Comparison of ENCODE assay signal across 2 cellular contexts in the genomic region with DNA sequence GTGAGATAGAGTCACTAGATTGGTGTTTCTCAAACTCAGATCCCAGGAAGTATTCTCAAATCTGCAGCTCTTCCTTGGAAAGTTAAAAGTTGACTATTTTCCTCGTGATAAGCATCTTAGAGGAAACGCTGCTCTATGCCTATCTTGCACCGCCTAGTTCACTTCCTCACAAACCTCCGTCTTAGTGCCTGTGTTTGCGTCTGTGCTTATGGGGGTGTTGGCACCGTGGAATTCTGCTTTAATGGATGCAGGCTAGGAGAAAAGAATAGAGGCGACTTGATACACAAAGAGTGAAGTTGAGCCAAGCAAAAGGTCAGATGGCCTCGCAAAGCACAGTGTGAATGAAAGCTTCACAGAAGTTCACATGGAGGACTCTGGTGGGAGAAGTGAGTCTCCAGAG.
TF ChIP-seq lines count a peak whose summit lies in the region.

No MANE protein-coding gene starts in this region.

TF ChIP-seq in liver, 16 proteins besides CTCF, POLR2A, EP300 and RAD21:
- TF ChIP-seq, protein P1, sequence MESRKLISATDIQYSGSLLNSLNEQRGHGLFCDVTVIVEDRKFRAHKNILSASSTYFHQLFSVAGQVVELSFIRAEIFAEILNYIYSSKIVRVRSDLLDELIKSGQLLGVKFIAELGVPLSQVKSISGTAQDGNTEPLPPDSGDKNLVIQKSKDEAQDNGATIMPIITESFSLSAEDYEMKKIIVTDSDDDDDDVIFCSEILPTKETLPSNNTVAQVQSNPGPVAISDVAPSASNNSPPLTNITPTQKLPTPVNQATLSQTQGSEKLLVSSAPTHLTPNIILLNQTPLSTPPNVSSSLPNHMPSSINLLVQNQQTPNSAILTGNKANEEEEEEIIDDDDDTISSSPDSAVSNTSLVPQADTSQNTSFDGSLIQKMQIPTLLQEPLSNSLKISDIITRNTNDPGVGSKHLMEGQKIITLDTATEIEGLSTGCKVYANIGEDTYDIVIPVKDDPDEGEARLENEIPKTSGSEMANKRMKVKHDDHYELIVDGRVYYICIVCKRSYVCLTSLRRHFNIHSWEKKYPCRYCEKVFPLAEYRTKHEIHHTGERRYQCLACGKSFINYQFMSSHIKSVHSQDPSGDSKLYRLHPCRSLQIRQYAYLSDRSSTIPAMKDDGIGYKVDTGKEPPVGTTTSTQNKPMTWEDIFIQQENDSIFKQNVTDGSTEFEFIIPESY (IDR thresholded peaks at IDR 0.05): no peak
- peak; percentile 35 for TF ChIP-seq NR2F2 (IDR thresholded peaks at IDR 0.05)

TF ChIP-seq in HepG2, 621 proteins besides CTCF, POLR2A, EP300 and RAD21:
- TF ChIP-seq FOXK1 (CRISPR knock-in tag; IDR thresholded peaks at IDR 0.05; ENCODE audit: borderline replicate concordance, low read depth): no peak
- no peak for TF ChIP-seq SKIL (CRISPR knock-in tag; IDR thresholded peaks at IDR 0.05; ENCODE audit: borderline replicate concordance)
- no peak for TF ChIP-seq TCF12 (IDR thresholded peaks at IDR 0.05)
- TF ChIP-seq TCF12 (CRISPR knock-in tag; IDR thresholded peaks at IDR 0.05): no peak
- TF ChIP-seq ZNF142 (CRISPR knock-in tag; IDR thresholded peaks at IDR 0.05): no peak
- no peak for TF ChIP-seq ZNF703 (CRISPR knock-in tag; IDR thresholded peaks at IDR 0.05; ENCODE audit: borderline replicate concordance)
- TF ChIP-seq, protein P2, sequence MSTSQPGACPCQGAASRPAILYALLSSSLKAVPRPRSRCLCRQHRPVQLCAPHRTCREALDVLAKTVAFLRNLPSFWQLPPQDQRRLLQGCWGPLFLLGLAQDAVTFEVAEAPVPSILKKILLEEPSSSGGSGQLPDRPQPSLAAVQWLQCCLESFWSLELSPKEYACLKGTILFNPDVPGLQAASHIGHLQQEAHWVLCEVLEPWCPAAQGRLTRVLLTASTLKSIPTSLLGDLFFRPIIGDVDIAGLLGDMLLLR (CRISPR knock-in tag; IDR thresholded peaks at IDR 0.05): no peak
- TF ChIP-seq FOXA3 (CRISPR knock-in tag; IDR thresholded peaks at IDR 0.05): no peak
- TF ChIP-seq IKZF1 (IDR thresholded peaks at IDR 0.05): no peak
- TF ChIP-seq ZBTB21 (CRISPR knock-in tag; IDR thresholded peaks at IDR 0.05): no peak
- no peak for TF ChIP-seq CEBPB (IDR thresholded peaks at IDR 0.05; ENCODE audit: borderline replicate concordance, low read depth, low read length)
- no peak for TF ChIP-seq HES4 (CRISPR knock-in tag; IDR thresholded peaks at IDR 0.05; ENCODE audit: borderline replicate concordance)
- TF ChIP-seq NFE2L1 (CRISPR knock-in tag; IDR thresholded peaks at IDR 0.05; ENCODE audit: borderline replicate concordance): no peak
